8 cellular contexts compared by ENCODE assay signal in genomic region chr15:70512772-70513362, GRCh38.
DNase-seq lines count a peak whose midpoint lies in the region; ATAC-seq and TF ChIP-seq lines count a peak whose summit lies in the region.

No MANE protein-coding gene starts in this region.

- no peak overlapping the region for H3K27ac Mint-ChIP-seq in activated naive CD4-positive, alpha-beta T cell treated with anti-CD3 and anti-CD28 coated beads for 36 hours
- no peak overlapping the region for H3K27ac Mint-ChIP-seq in stimulated activated naive CD8-positive, alpha-beta T cell treated with anti-CD3 and anti-CD28 coated beads, Interleukin-15, amount 100 ng/mL, for 72 hours

- no peak overlapping the region for H3K27ac ChIP-seq in OCI-LY7 (ENCODE audit: low read depth, low read length, poor library complexity, severe bottlenecking)

- H3K4me1 ChIP-seq in OCI-LY7 (ENCODE audit: insufficient read depth, low read length, poor library complexity, severe bottlenecking) = peaks cover 3% of the 10 kb centered on the region

- CTCF ChIA-PET in OCI-LY7 (lab: Charles Lee; ENCODE audit: unreplicated experiment) = interaction anchor here (1.4 kb wide), 1 partner anchor 8 kb away, joined by 4 read pairs; no protein-coding TSS in a partner anchor
- CTCF ChIA-PET in activated naive CD4-positive, alpha-beta T cell treated with anti-CD3 and anti-CD28 coated beads for 36 hours (lab: Charles Lee) = interaction anchor here (0.5 to 12.3 kb wide), 29 partner anchors 8 to 1044 kb away, joined by 3 to 120 read pairs (median 4); no protein-coding TSS in a partner anchor

- POLR2A ChIA-PET in OCI-LY7 (lab: Charles Lee) = interaction anchor here (1.1 kb wide), 1 partner anchor 10 kb away, joined by 3 read pairs; no protein-coding TSS in a partner anchor

- H3K9me3 ChIP-seq in OCI-LY7 (ENCODE audit: low read length) = peaks cover 23% of the 10 kb centered on the region; the same call in 1 of the 2 replicates

- DNase-seq in activated CD8-positive, alpha-beta memory T cell treated with anti-CD3 and anti-CD28 coated beads for 24 hours = peak; percentile 79
- DNase-seq in activated CD8-positive, alpha-beta memory T cell treated with anti-CD3 and anti-CD28 coated beads, Interleukin-2, amount 50 U/mL, for 48 hours = no peak
- DNase-seq in OCI-LY7 (ENCODE audit: low spot score) (peak; percentile 84), iPS-NIHi7 (ENCODE audit: extremely low spot score) (peak; percentile 90), GM19238 (ENCODE audit: insufficient read length, low spot score) (no peak)
- DNase-seq in activated naive CD4-positive, alpha-beta T cell treated with anti-CD3 and anti-CD28 coated beads for 36 hours = peak; percentile 88
- DNase-seq in stimulated activated naive CD8-positive, alpha-beta T cell treated with anti-CD3 and anti-CD28 coated beads, Interleukin-15, amount 100 ng/mL, for 72 hours = peak; percentile 64 to 77

- no peak overlapping the region for H3K4me2 ChIP-seq in OCI-LY7 (ENCODE audit: low read length)

- intact Hi-C loops in OCI-LY7 (cut with micrococcal nuclease; ENCODE audit: unreplicated experiment) = loop anchor here (1.0 to 5.0 kb wide), 2 partner anchors 25 to 51 kb away; no protein-coding TSS in a partner anchor
- intact Hi-C loops in activated naive CD4-positive, alpha-beta T cell treated with anti-CD3 and anti-CD28 coated beads for 36 hours (cut with micrococcal nuclease) = loop anchor here (10.0 kb wide), 1 partner anchor 148 kb away; no protein-coding TSS in a partner anchor

- no peaks in the 10 kb centered on the region for H4K20me1 ChIP-seq in OCI-LY7 (ENCODE audit: insufficient read depth, low read length)

- BruUV-seq in OCI-LY7 (replicated peaks; lab: Mats Ljungman, UMichigan) = no TSS peak

- peak; percentile 53 for ATAC-seq in HG02885 (IDR thresholded peaks at IDR 0.05; ENCODE audit: poor library complexity, unreplicated experiment)
- peak; percentile 89 for ATAC-seq in stimulated activated naive CD8-positive, alpha-beta T cell treated with anti-CD3 and anti-CD28 coated beads, Interleukin-15, amount 100 ng/mL, for 72 hours

- peaks cover 24% of the 10 kb centered on the region for H3K4me1 Mint-ChIP-seq in activated naive CD4-positive, alpha-beta T cell treated with anti-CD3 and anti-CD28 coated beads for 36 hours (ENCODE audit: low read depth)
- H3K4me1 Mint-ChIP-seq in stimulated activated naive CD8-positive, alpha-beta T cell treated with anti-CD3 and anti-CD28 coated beads, Interleukin-15, amount 100 ng/mL, for 72 hours = peaks cover 36% of the 10 kb centered on the region

- H3K9me2 ChIP-seq in OCI-LY7 (ENCODE audit: insufficient read depth, low read length) = no peaks in the 10 kb centered on the region

- H3K27me3 Mint-ChIP-seq in activated naive CD4-positive, alpha-beta T cell treated with anti-CD3 and anti-CD28 coated beads for 36 hours (ENCODE audit: low read depth) = no peaks in the 10 kb centered on the region
- H3K27me3 Mint-ChIP-seq in stimulated activated naive CD8-positive, alpha-beta T cell treated with anti-CD3 and anti-CD28 coated beads, Interleukin-15, amount 100 ng/mL, for 72 hours = peaks cover 10% of the 10 kb centered on the region

- peaks cover 12% of the 10 kb centered on the region for H3K36me3 Mint-ChIP-seq in activated naive CD4-positive, alpha-beta T cell treated with anti-CD3 and anti-CD28 coated beads for 36 hours (ENCODE audit: low read depth)

- no peaks in the 10 kb centered on the region; the same call in 1 of the 2 replicates for H3K36me3 ChIP-seq in OCI-LY7 (ENCODE audit: insufficient read depth, low read length)

- TF ChIP-seq CTCF in OCI-LY7 (conservative IDR thresholded peaks at IDR 0.05; ENCODE audit: low read length) = peak; percentile 100

- no peak overlapping the region for H3K4me3 ChIP-seq in OCI-LY7 (ENCODE audit: low read depth, low read length, poor library complexity, severe bottlenecking)

- no peak overlapping the region for H2AFZ ChIP-seq in OCI-LY7 (ENCODE audit: low read length)

- H3K4me3 Mint-ChIP-seq in activated naive CD4-positive, alpha-beta T cell treated with anti-CD3 and anti-CD28 coated beads for 36 hours = no peak overlapping the region
- H3K4me3 Mint-ChIP-seq in stimulated activated naive CD8-positive, alpha-beta T cell treated with anti-CD3 and anti-CD28 coated beads, Interleukin-15, amount 100 ng/mL, for 72 hours = no peak overlapping the region

- peaks cover 30% of the 10 kb centered on the region for H3K9me3 Mint-ChIP-seq in activated naive CD4-positive, alpha-beta T cell treated with anti-CD3 and anti-CD28 coated beads for 36 hours
- peaks cover 22 to 25% of the 10 kb centered on the region in 2 donors for H3K9me3 Mint-ChIP-seq in stimulated activated naive CD8-positive, alpha-beta T cell treated with anti-CD3 and anti-CD28 coated beads, Interleukin-15, amount 100 ng/mL, for 72 hours

- no peaks in the 10 kb centered on the region for H3K79me2 ChIP-seq in OCI-LY7 (ENCODE audit: insufficient read depth, low read depth, low read length)

Comparison
In these comparisons a context has a peak if more than half of its experiments do, and no peak if none do; other contexts are left out.
1. DNase-seq: peak in activated CD8-positive, alpha-beta memory T cell treated with anti-CD3 and anti-CD28 coated beads for 24 hours (single experiment), OCI-LY7 (single experiment), activated naive CD4-positive, alpha-beta T cell treated with anti-CD3 and anti-CD28 coated beads for 36 hours (single experiment), iPS-NIHi7 (single experiment) and stimulated activated naive CD8-positive, alpha-beta T cell treated with anti-CD3 and anti-CD28 coated beads, Interleukin-15, amount 100 ng/mL, for 72 hours (2 of 2); none in activated CD8-positive, alpha-beta memory T cell treated with anti-CD3 and anti-CD28 coated beads, Interleukin-2, amount 50 U/mL, for 48 hours (single experiment) and GM19238 (single experiment).